1 cellular context compared by ENCODE assay signal in genomic region chr18:23585897-23586248, GRCh38.
TF ChIP-seq lines count a peak whose summit lies in the region.

No MANE protein-coding gene starts in this region.

TF ChIP-seq in GM23338, 12 proteins besides CTCF, POLR2A, EP300 and RAD21 (continued from another document):
- TF ChIP-seq ZNF462 (CRISPR knock-in tag; IDR thresholded peaks at IDR 0.05), result no peak
- no peak for TF ChIP-seq EZH2 (IDR thresholded peaks at IDR 0.05; ENCODE audit: low read depth, unreplicated experiment)
- no peak for TF ChIP-seq NANOG (IDR thresholded peaks at IDR 0.05; ENCODE audit: borderline replicate concordance)
- no peak for TF ChIP-seq ZNF331 (CRISPR knock-in tag; IDR thresholded peaks at IDR 0.05; ENCODE audit: low read depth)
- TF ChIP-seq EZH2phosphoT487 (IDR thresholded peaks at IDR 0.05; ENCODE audit: unreplicated experiment), result no peak
- TF ChIP-seq ETS1 (IDR thresholded peaks at IDR 0.05), result no peak
TF ChIP-seq in GM23338: peak in this region for 0.
